Comparison of ENCODE assay signal across 1 cellular context in the genomic region with DNA sequence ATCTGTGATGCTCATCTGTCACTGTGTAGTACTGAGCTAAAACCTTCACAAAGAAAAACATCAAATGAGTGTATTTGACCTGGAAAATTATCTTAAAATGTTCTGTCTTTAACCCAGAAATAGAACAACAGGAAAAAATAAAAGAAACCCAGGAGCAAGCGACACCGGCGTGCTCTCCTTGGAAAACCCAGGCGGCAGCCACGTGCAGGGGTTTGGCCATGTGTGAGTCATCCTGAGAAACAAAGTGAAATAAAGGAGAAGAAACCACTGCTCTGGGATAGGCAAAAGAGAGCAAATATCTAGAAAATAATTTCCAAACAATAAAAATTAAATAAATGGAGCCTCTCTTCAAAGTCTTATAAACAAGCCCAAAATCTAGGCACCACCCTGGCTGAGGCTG.
TF ChIP-seq lines count a peak whose summit lies in the region.

No MANE protein-coding gene starts in this region.

TF ChIP-seq in endothelial cell of umbilical vein, 7 proteins besides CTCF, POLR2A, EP300 and RAD21:
- no peak for TF ChIP-seq GATA2 (IDR thresholded peaks at IDR 0.05; ENCODE audit: insufficient read depth, insufficient read length, low read depth, low read length)
- peak; percentile 46 for TF ChIP-seq FOS (IDR thresholded peaks at IDR 0.05; ENCODE audit: borderline replicate concordance, insufficient read depth, low read length)
- TF ChIP-seq, protein P1, sequence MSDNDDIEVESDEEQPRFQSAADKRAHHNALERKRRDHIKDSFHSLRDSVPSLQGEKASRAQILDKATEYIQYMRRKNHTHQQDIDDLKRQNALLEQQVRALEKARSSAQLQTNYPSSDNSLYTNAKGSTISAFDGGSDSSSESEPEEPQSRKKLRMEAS (IDR thresholded peaks at IDR 0.05; ENCODE audit: insufficient read depth, insufficient read length), result peak; percentile 51
- TF ChIP-seq JUN (IDR thresholded peaks at IDR 0.05; ENCODE audit: borderline replicate concordance, insufficient read depth, insufficient read length, low read depth), result no peak
- no peak for TF ChIP-seq EZH2 (IDR thresholded peaks at IDR 0.05; ENCODE audit: borderline replicate concordance, low read depth, low read length, severe bottlenecking)
